Comparison of ENCODE assay signal across 19 cellular contexts in the genomic region with DNA sequence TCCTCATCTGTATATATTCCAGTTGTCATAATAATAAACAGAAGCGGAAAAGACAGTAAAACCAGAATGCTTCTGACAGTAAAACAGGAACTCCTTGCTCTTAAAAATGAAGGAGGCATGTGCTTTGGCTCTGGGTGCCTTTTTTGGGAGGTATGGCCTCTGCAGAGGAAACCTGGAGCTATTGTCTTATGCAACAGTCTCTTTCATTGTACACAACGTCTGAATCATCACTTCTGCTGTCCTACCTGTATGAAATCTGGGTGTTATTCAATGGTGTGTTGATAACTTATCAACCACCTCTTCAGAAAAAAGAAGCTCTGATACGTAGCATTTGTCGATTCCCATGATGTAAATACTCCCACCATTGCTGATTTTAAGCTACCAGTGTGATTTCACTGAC.
"Had no signal": no experiment of that assay in that cellular context is flagged by ENCODE, and none has a peak within 500 bp of the region (broad histone marks: within the 10 kb centered on the region; RNA-seq: fewer than 3 reads in every experiment).

No MANE protein-coding gene starts in this region.

- H3K27me3 ChIP-seq: colonic mucosa, right atrium auricular region, sigmoid colon, transverse colon had no signal

- ATAC-seq: heart left ventricle; mucosa of descending colon; naive thymus-derived CD8-positive, alpha-beta T cell; stimulated activated naive B cell treated with anti-CD40 and anti-IgM and Interleukin-4, amounts not matched to agents 10 μg/mL and 1 μg/mL and 100 μg/mL, for 72 hours had no signal

- H3K4me1 Mint-ChIP-seq: naive thymus-derived CD8-positive, alpha-beta T cell; stimulated activated naive B cell treated with anti-CD40 and anti-IgM and Interleukin-4, amounts not matched to agents 10 μg/mL and 1 μg/mL and 100 μg/mL, for 72 hours had no signal

- DNase-seq: colonic mucosa; dermis blood vessel endothelial cell; erythroblast; heart left ventricle; hippocampal formation; kidney glomerular epithelial cell; mucosa of descending colon; naive thymus-derived CD8-positive, alpha-beta T cell; sigmoid colon; stimulated activated CD4-positive, alpha-beta T cell treated with anti-CD3 and anti-CD28 coated beads, Interleukin-2, amount 100 ng/mL, for 24 hours; stimulated activated CD4-positive, alpha-beta T cell treated with anti-CD3 and anti-CD28 coated beads, Interleukin-4, amount 100 ng/mL, for 4 hours; stimulated activated naive B cell treated with anti-CD40 and anti-IgM and Interleukin-4, amounts not matched to agents 10 μg/mL and 1 μg/mL and 100 μg/mL, for 72 hours; stomach; substantia nigra; transverse colon had no signal

- H3K27ac Mint-ChIP-seq: naive thymus-derived CD8-positive, alpha-beta T cell; stimulated activated naive B cell treated with anti-CD40 and anti-IgM and Interleukin-4, amounts not matched to agents 10 μg/mL and 1 μg/mL and 100 μg/mL, for 72 hours had no signal

- H3K9me3 ChIP-seq: colonic mucosa, heart left ventricle, mucosa of descending colon, right atrium auricular region, sigmoid colon, stomach, thoracic aorta, transverse colon had no signal

- H3K36me3 Mint-ChIP-seq: naive thymus-derived CD8-positive, alpha-beta T cell; stimulated activated naive B cell treated with anti-CD40 and anti-IgM and Interleukin-4, amounts not matched to agents 10 μg/mL and 1 μg/mL and 100 μg/mL, for 72 hours had no signal

- H3K4me3 ChIP-seq: colonic mucosa, heart left ventricle, mucosa of descending colon, right atrium auricular region, sigmoid colon, skin epidermis, stomach, thoracic aorta, transverse colon had no signal

- H3K27ac ChIP-seq: colonic mucosa, heart left ventricle, right atrium auricular region, sigmoid colon, skin epidermis, stomach, thoracic aorta, transverse colon had no signal

- H3K4me3 Mint-ChIP-seq: naive thymus-derived CD8-positive, alpha-beta T cell; neural crest cell; stimulated activated naive B cell treated with anti-CD40 and anti-IgM and Interleukin-4, amounts not matched to agents 10 μg/mL and 1 μg/mL and 100 μg/mL, for 72 hours had no signal

- H3K9me3 Mint-ChIP-seq: naive thymus-derived CD8-positive, alpha-beta T cell; stimulated activated naive B cell treated with anti-CD40 and anti-IgM and Interleukin-4, amounts not matched to agents 10 μg/mL and 1 μg/mL and 100 μg/mL, for 72 hours had no signal
